ENCODE assay signal across 11 cellular contexts in genomic region chr17:7016886-7017826, GRCh38. TPM values are rescaled to one million over a fixed set of nuclear protein-coding genes. Genes with fewer than 3 reads are reported as not detected.
DNase-seq lines count a peak whose midpoint lies in the region; ATAC-seq and TF ChIP-seq lines count a peak whose summit lies in the region.
"Had no signal": no experiment of that assay in that cellular context is flagged by ENCODE, and none has a peak within 500 bp of the region (broad histone marks: within the 10 kb centered on the region; RNA-seq: fewer than 3 reads in every experiment).

No MANE protein-coding gene starts in this region.

- ATAC-seq in lower lobe of right lung (no peak), GM21717 (IDR thresholded peaks at IDR 0.05; ENCODE audit: unreplicated experiment) (no peak)

- intact Hi-C loops in lower lobe of right lung (cut with DNase I) = no loop called here

- TF ChIP-seq CTCF in lower lobe of right lung (IDR thresholded peaks at IDR 0.05) = no peak

- peaks cover 35% of the 10 kb centered on the region for H3K36me3 Mint-ChIP-seq in activated CD4-positive, alpha-beta T cell treated with anti-CD3 and anti-CD28 coated beads, Interleukin-2, amount 10 ng/mL, durations not matched to agents 7 days and 5 days (ENCODE audit: low read depth)
- peaks cover 39% of the 10 kb centered on the region for H3K36me3 Mint-ChIP-seq in activated naive CD8-positive, alpha-beta T cell treated with anti-CD3 and anti-CD28 coated beads for 36 hours

- H3K36me3 ChIP-seq in lower lobe of right lung = peaks cover 15% of the 10 kb centered on the region
- H3K36me3 ChIP-seq in stomach smooth muscle (ENCODE audit: control insufficient read depth in 2 of 2, insufficient read depth in 2 of 2, low read length in 2 of 2) = peaks cover 2 to 9% of the 10 kb centered on the region in 2 donors

- H3K27ac ChIP-seq in lower lobe of right lung = peak overlapping the region; percentile 85
- peak overlapping the region; percentile 94 for H3K27ac ChIP-seq in stomach smooth muscle (ENCODE audit: low read length)

- H3K27me3 Mint-ChIP-seq in activated CD4-positive, alpha-beta T cell treated with anti-CD3 and anti-CD28 coated beads, Interleukin-2, amount 10 ng/mL, durations not matched to agents 7 days and 5 days = no peaks in the 10 kb centered on the region
- H3K27me3 Mint-ChIP-seq in activated naive CD8-positive, alpha-beta T cell treated with anti-CD3 and anti-CD28 coated beads for 36 hours = no peaks in the 10 kb centered on the region

- H3K9ac ChIP-seq in stomach smooth muscle (ENCODE audit: low read length in 2 of 2) = peak overlapping the region; percentile 94 to 97

- no peak for DNase-seq in activated CD4-positive, alpha-beta T cell treated with anti-CD3 and anti-CD28 coated beads, Interleukin-2, amount 10 ng/mL, durations not matched to agents 7 days and 5 days
- no peak for DNase-seq in activated CD4-positive, alpha-beta T cell treated with anti-CD3 and anti-CD28 coated beads for 48 hours
- DNase-seq in activated naive CD8-positive, alpha-beta T cell treated with anti-CD3 and anti-CD28 coated beads for 36 hours = no peak
- DNase-seq in lower lobe of right lung = no peak
- DNase-seq in GM19240 (ENCODE audit: insufficient read length, low spot score) = no peak
- no peak for DNase-seq in GM03348 (ENCODE audit: low spot score)
- DNase-seq: amniotic stem cell had no signal

- peak overlapping the region; percentile 55 for H3K4me3 ChIP-seq in lower lobe of right lung
- H3K4me3 ChIP-seq in stomach smooth muscle (ENCODE audit: low read length in 2 of 2) = peak overlapping the region in 1 of 2 donors; percentile 93

- POLR2A ChIA-PET in activated CD4-positive, alpha-beta T cell treated with anti-CD3 and anti-CD28 coated beads, Interleukin-2, amount 10 ng/mL, durations not matched to agents 7 days and 5 days (lab: Charles Lee) = no interaction called here

- peak overlapping the region; percentile 91 for H3K4me3 Mint-ChIP-seq in activated CD4-positive, alpha-beta T cell treated with anti-CD3 and anti-CD28 coated beads, Interleukin-2, amount 10 ng/mL, durations not matched to agents 7 days and 5 days
- peak overlapping the region; percentile 89 for H3K4me3 Mint-ChIP-seq in activated naive CD8-positive, alpha-beta T cell treated with anti-CD3 and anti-CD28 coated beads for 36 hours

- no peaks in the 10 kb centered on the region for H3K9me3 ChIP-seq in lower lobe of right lung
- no peaks in the 10 kb centered on the region for H3K9me3 ChIP-seq in stomach smooth muscle (ENCODE audit: control insufficient read depth in 2 of 2, low read length in 2 of 2)

- peak overlapping the region; percentile 97 for H3K27ac Mint-ChIP-seq in activated CD4-positive, alpha-beta T cell treated with anti-CD3 and anti-CD28 coated beads, Interleukin-2, amount 10 ng/mL, durations not matched to agents 7 days and 5 days
- H3K27ac Mint-ChIP-seq in activated naive CD8-positive, alpha-beta T cell treated with anti-CD3 and anti-CD28 coated beads for 36 hours = peak overlapping the region; percentile 36

- no peaks in the 10 kb centered on the region for H3K9me3 Mint-ChIP-seq in activated CD4-positive, alpha-beta T cell treated with anti-CD3 and anti-CD28 coated beads, Interleukin-2, amount 10 ng/mL, durations not matched to agents 7 days and 5 days
- no peaks in the 10 kb centered on the region for H3K9me3 Mint-ChIP-seq in activated naive CD8-positive, alpha-beta T cell treated with anti-CD3 and anti-CD28 coated beads for 36 hours

- H3K27me3 ChIP-seq in lower lobe of right lung (ENCODE audit: low read depth) = no peaks in the 10 kb centered on the region
- peaks cover 4 to 6% of the 10 kb centered on the region in 2 donors for H3K27me3 ChIP-seq in stomach smooth muscle (ENCODE audit: control insufficient read depth in 1 of 2, insufficient read depth in 2 of 2, low read length in 2 of 2)

- CTCF ChIA-PET in activated CD4-positive, alpha-beta T cell treated with anti-CD3 and anti-CD28 coated beads, Interleukin-2, amount 10 ng/mL, durations not matched to agents 7 days and 5 days (lab: Charles Lee) = interaction anchor here (0.8 to 1.3 kb wide), 2 partner anchors 8 to 106 kb away, joined by 3 read pairs; no protein-coding TSS in a partner anchor

- peaks cover 61% of the 10 kb centered on the region for H3K4me1 Mint-ChIP-seq in activated CD4-positive, alpha-beta T cell treated with anti-CD3 and anti-CD28 coated beads, Interleukin-2, amount 10 ng/mL, durations not matched to agents 7 days and 5 days
- H3K4me1 Mint-ChIP-seq in activated naive CD8-positive, alpha-beta T cell treated with anti-CD3 and anti-CD28 coated beads for 36 hours = peaks cover 58% of the 10 kb centered on the region

- H3K4me1 ChIP-seq in lower lobe of right lung = peaks cover 65% of the 10 kb centered on the region
- H3K4me1 ChIP-seq in stomach smooth muscle (ENCODE audit: control insufficient read depth, insufficient read depth, low read length) = peaks cover 65% of the 10 kb centered on the region

RNA-seq across cellular contexts. Expression of gene RNASEK, which starts 4.7 kb away (rescaled TPM):
- 100 to 1,000 TPM; 134 to 170 TPM for total RNA-seq in activated CD4-positive, alpha-beta T cell treated with anti-CD3 and anti-CD28 coated beads, Interleukin-2, amount 10 ng/mL, durations not matched to agents 7 days and 5 days
- total RNA-seq in activated naive CD8-positive, alpha-beta T cell treated with anti-CD3 and anti-CD28 coated beads for 36 hours = 10 to 100 TPM; 90.6 to 98.6 TPM
- 300 TPM for total RNA-seq in lower lobe of right lung

RNA-seq across cellular contexts. Expression of gene BCL6B, which starts 5.7 kb away (rescaled TPM):
- under 1 TPM; 0.40 TPM for total RNA-seq in activated CD4-positive, alpha-beta T cell treated with anti-CD3 and anti-CD28 coated beads, Interleukin-2, amount 10 ng/mL, durations not matched to agents 7 days and 5 days
- total RNA-seq in activated naive CD8-positive, alpha-beta T cell treated with anti-CD3 and anti-CD28 coated beads for 36 hours = 1 to 10 TPM in 1 of 2 experiments, under 1 TPM in 1; 0.85 to 1.0 TPM
- total RNA-seq in lower lobe of right lung = 13.4 TPM

RNA-seq across cellular contexts. Expression of gene SLC16A13, which starts 18.7 kb away (rescaled TPM):
- 10 to 100 TPM; 18.0 to 19.1 TPM for total RNA-seq in activated CD4-positive, alpha-beta T cell treated with anti-CD3 and anti-CD28 coated beads, Interleukin-2, amount 10 ng/mL, durations not matched to agents 7 days and 5 days
- total RNA-seq in activated naive CD8-positive, alpha-beta T cell treated with anti-CD3 and anti-CD28 coated beads for 36 hours = 1 to 10 TPM; 5.2 to 6.2 TPM
- total RNA-seq in lower lobe of right lung = 9.9 TPM

RNA-seq across cellular contexts. Expression of gene ALOX12, which starts 21.3 kb away (rescaled TPM):
- total RNA-seq in activated CD4-positive, alpha-beta T cell treated with anti-CD3 and anti-CD28 coated beads, Interleukin-2, amount 10 ng/mL, durations not matched to agents 7 days and 5 days = not detected
- total RNA-seq in activated naive CD8-positive, alpha-beta T cell treated with anti-CD3 and anti-CD28 coated beads for 36 hours = not detected
- total RNA-seq in lower lobe of right lung = 0.86 TPM
- total RNA-seq: subcutaneous adipose tissue had no signal

RNA-seq across cellular contexts. Expression of gene SLC16A11, which starts 26.7 kb away (rescaled TPM):
- not detected for total RNA-seq in activated CD4-positive, alpha-beta T cell treated with anti-CD3 and anti-CD28 coated beads, Interleukin-2, amount 10 ng/mL, durations not matched to agents 7 days and 5 days
- 1 to 10 TPM; 1.5 to 1.8 TPM for total RNA-seq in activated naive CD8-positive, alpha-beta T cell treated with anti-CD3 and anti-CD28 coated beads for 36 hours
- total RNA-seq in lower lobe of right lung = 7.7 TPM
- total RNA-seq: kidney epithelial cell had no signal
